Comparison of ENCODE assay signal across 12 cellular contexts in the genomic region with DNA sequence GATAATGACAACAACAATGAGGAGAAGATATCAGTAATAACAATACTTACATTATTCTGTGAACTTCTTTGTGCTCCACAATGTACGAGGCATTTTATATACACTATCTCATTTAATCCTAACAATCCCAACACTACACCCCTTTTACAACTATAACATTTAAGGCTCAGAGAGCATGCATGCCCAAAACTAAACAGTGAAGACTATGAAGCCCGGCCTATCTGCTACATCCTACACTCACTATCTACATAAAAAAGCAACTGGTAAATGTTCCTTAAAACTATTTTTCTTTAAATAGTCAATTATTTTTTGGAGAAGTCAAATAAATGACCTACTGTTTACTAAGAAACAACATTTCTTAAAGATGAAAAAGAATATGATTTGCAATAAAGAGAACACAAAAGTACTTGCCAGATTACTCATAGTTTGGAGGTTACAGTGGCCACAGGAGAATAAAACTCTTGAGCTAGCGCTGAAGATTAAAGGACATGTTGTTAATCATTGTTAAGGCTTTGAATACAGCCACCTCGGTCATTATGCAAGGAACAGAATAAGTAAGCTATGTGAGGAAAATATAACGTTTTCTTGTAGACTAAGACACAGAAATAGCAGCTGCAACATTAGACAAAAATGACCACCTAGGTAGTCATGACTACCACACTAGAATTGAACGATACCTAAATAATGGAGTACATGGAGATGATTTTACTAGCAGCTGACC. TPM values are rescaled to one million over a fixed set of nuclear protein-coding genes. Genes with fewer than 3 reads are reported as not detected.
DNase-seq lines count a peak whose midpoint lies in the region; ATAC-seq and TF ChIP-seq lines count a peak whose summit lies in the region.
"Had no signal": no experiment of that assay in that cellular context is flagged by ENCODE, and none has a peak within 500 bp of the region (broad histone marks: within the 10 kb centered on the region; RNA-seq: fewer than 3 reads in every experiment).

No MANE protein-coding gene starts in this region.

- H3K9me3 Mint-ChIP-seq in activated CD4-positive, alpha-beta T cell treated with anti-CD3 and anti-CD28 coated beads, Interleukin-2, amount 10 ng/mL, durations not matched to agents 24 days and 14 days: no peaks in the 10 kb centered on the region
- H3K9me3 Mint-ChIP-seq: activated naive CD4-positive, alpha-beta T cell treated with anti-CD3 and anti-CD28 coated beads, Interleukin-2, amount 50 U/mL, for 24 hours had no signal

- H3K36me3 ChIP-seq in gastroesophageal sphincter (no peaks in the 10 kb centered on the region), ovary (no peaks in the 10 kb centered on the region)
- H3K36me3 ChIP-seq: gastrocnemius medialis had no signal

- H3K4me1 Mint-ChIP-seq in activated CD4-positive, alpha-beta T cell treated with anti-CD3 and anti-CD28 coated beads, Interleukin-2, amount 10 ng/mL, durations not matched to agents 24 days and 14 days: no peaks in the 10 kb centered on the region
- H3K4me1 Mint-ChIP-seq: activated naive CD4-positive, alpha-beta T cell treated with anti-CD3 and anti-CD28 coated beads, Interleukin-2, amount 50 U/mL, for 24 hours; nephron progenitor cell had no signal

- H3K4me1 ChIP-seq in gastroesophageal sphincter (peaks cover 0 to 7% (median 0%) of the 10 kb centered on the region in 3 donors), ovary (ENCODE audit: insufficient read depth) (no peaks in the 10 kb centered on the region)
- H3K4me1 ChIP-seq: gastrocnemius medialis had no signal

- peaks cover 9% of the 10 kb centered on the region for H3K27me3 Mint-ChIP-seq in activated CD4-positive, alpha-beta T cell treated with anti-CD3 and anti-CD28 coated beads, Interleukin-2, amount 10 ng/mL, durations not matched to agents 24 days and 14 days

- intact Hi-C loops in ovary (cut with DNase I): no loop called here
- intact Hi-C loops in activated CD4-positive, alpha-beta T cell treated with anti-CD3 and anti-CD28 coated beads, Interleukin-2, amount 10 ng/mL, durations not matched to agents 24 days and 14 days (cut with micrococcal nuclease): no loop called here

- no peak overlapping the region for H3K4me3 ChIP-seq in gastroesophageal sphincter
- no peak overlapping the region for H3K4me3 ChIP-seq in ovary
- H3K4me3 ChIP-seq: gastrocnemius medialis had no signal

- TF ChIP-seq EP300 in gastroesophageal sphincter (IDR thresholded peaks at IDR 0.05) (no peak), ovary (IDR thresholded peaks at IDR 0.05) (no peak)

- ATAC-seq in HG03460 (IDR thresholded peaks at IDR 0.05; ENCODE audit: unreplicated experiment): peak; percentile 72
- peak; percentile 48 for ATAC-seq in gastroesophageal sphincter

- no peaks in the 10 kb centered on the region for H3K36me3 Mint-ChIP-seq in activated CD4-positive, alpha-beta T cell treated with anti-CD3 and anti-CD28 coated beads, Interleukin-2, amount 10 ng/mL, durations not matched to agents 24 days and 14 days (ENCODE audit: low read depth)
- H3K36me3 Mint-ChIP-seq: activated naive CD4-positive, alpha-beta T cell treated with anti-CD3 and anti-CD28 coated beads, Interleukin-2, amount 50 U/mL, for 24 hours had no signal

- H3K27me3 ChIP-seq in gastroesophageal sphincter (no peaks in the 10 kb centered on the region), ovary (no peaks in the 10 kb centered on the region)
- H3K27me3 ChIP-seq: gastrocnemius medialis had no signal

- no peaks in the 10 kb centered on the region for H3K9me3 ChIP-seq in gastroesophageal sphincter
- no peaks in the 10 kb centered on the region for H3K9me3 ChIP-seq in ovary
- H3K9me3 ChIP-seq: gastrocnemius medialis had no signal

- TF ChIP-seq CTCF in GM20000 (IDR thresholded peaks at IDR 0.05; ENCODE audit: extremely low read depth, missing control alignments) (no peak), gastroesophageal sphincter (IDR thresholded peaks at IDR 0.05) (no peak), ovary (IDR thresholded peaks at IDR 0.05) (no peak)

- no peak overlapping the region for H3K27ac Mint-ChIP-seq in activated CD4-positive, alpha-beta T cell treated with anti-CD3 and anti-CD28 coated beads, Interleukin-2, amount 10 ng/mL, durations not matched to agents 24 days and 14 days
- H3K27ac Mint-ChIP-seq: activated naive CD4-positive, alpha-beta T cell treated with anti-CD3 and anti-CD28 coated beads, Interleukin-2, amount 50 U/mL, for 24 hours had no signal

- 66 to 68% methylated on average over 6 of the region's 6 CpGs for WGBS in gastroesophageal sphincter (ENCODE audit: low coverage in 1 of 2), 2 donors
- 50 to 56% (median 55%) methylated on average over 6 of the region's 6 CpGs for WGBS in ovary, 3 donors

- in situ Hi-C loops in ACHN (cut with HindIII; ENCODE audit: low pct_ligation_motif_present, low pct_unique_long_range_greater_than_20kb, low sequenced_read_pairs): no loop called here

- H3K27ac ChIP-seq in gastroesophageal sphincter: no peak overlapping the region
- no peak overlapping the region for H3K27ac ChIP-seq in ovary
- H3K27ac ChIP-seq in caudate nucleus (ENCODE audit: low read depth, low read length): no peak overlapping the region

- TF ChIP-seq POLR2A in gastroesophageal sphincter (IDR thresholded peaks at IDR 0.05) (no peak), ovary (IDR thresholded peaks at IDR 0.05) (no peak)

- no peak overlapping the region for H3K4me3 Mint-ChIP-seq in activated CD4-positive, alpha-beta T cell treated with anti-CD3 and anti-CD28 coated beads, Interleukin-2, amount 10 ng/mL, durations not matched to agents 24 days and 14 days
- H3K4me3 Mint-ChIP-seq: activated naive CD4-positive, alpha-beta T cell treated with anti-CD3 and anti-CD28 coated beads, Interleukin-2, amount 50 U/mL, for 24 hours; nephron progenitor cell had no signal

- DNase-seq in ACHN: peak; percentile 92
- peak; percentile 4 for DNase-seq in GM20000 (ENCODE audit: low spot score)
- DNase-seq in ovary: no peak
- no peak for DNase-seq in activated CD4-positive, alpha-beta T cell treated with anti-CD3 and anti-CD28 coated beads, Interleukin-2, amount 10 ng/mL, durations not matched to agents 24 days and 14 days
- no peak for DNase-seq in DMS153 (lab: John Stamatoyannopoulos, UW)
- no peak for DNase-seq in caudate nucleus (lab: John Stamatoyannopoulos, UW)
- DNase-seq: gastrocnemius medialis, NCI-H526 treated with DMSO at 0.1 percent for 48 hours, nephron progenitor cell had no signal

RNA-seq across cellular contexts. Expression of gene EPS8, which starts 56.7 kb away (rescaled TPM):
- total RNA-seq in gastroesophageal sphincter: 10 to 100 TPM; 39.0 to 85.2 (median 57.7) TPM
- 10 to 100 TPM; 56.2 to 94.9 (median 77.4) TPM for total RNA-seq in ovary
- polyA plus RNA-seq in ovary: 10 to 100 TPM; 58.2 to 87.4 TPM
- total RNA-seq in activated CD4-positive, alpha-beta T cell treated with anti-CD3 and anti-CD28 coated beads, Interleukin-2, amount 10 ng/mL, durations not matched to agents 24 days and 14 days: 2.2 and 2.4 TPM in 2 replicates

Comparison
In these comparisons a context has a peak if more than half of its experiments do, and no peak if none do; other contexts are left out.
1. DNase-seq: peak in ACHN (single experiment) and GM20000 (single experiment); none in ovary (0 of 5), activated CD4-positive, alpha-beta T cell treated with anti-CD3 and anti-CD28 coated beads, Interleukin-2, amount 10 ng/mL, durations not matched to agents 24 days and 14 days (single experiment), DMS153 (single experiment) and caudate nucleus (0 of 61).
2. RNA of gene EPS8, which starts 56.7 kb away (total RNA-seq): 56.2 to 94.9 TPM in ovary and 39.0 to 85.2 TPM in gastroesophageal sphincter; 2.2 to 2.4 TPM in activated CD4-positive, alpha-beta T cell treated with anti-CD3 and anti-CD28 coated beads, Interleukin-2, amount 10 ng/mL, durations not matched to agents 24 days and 14 days; every median in the first group is over 10 times any median in the second.